ENCODE assay signal across 1 cellular context in the genomic region with DNA sequence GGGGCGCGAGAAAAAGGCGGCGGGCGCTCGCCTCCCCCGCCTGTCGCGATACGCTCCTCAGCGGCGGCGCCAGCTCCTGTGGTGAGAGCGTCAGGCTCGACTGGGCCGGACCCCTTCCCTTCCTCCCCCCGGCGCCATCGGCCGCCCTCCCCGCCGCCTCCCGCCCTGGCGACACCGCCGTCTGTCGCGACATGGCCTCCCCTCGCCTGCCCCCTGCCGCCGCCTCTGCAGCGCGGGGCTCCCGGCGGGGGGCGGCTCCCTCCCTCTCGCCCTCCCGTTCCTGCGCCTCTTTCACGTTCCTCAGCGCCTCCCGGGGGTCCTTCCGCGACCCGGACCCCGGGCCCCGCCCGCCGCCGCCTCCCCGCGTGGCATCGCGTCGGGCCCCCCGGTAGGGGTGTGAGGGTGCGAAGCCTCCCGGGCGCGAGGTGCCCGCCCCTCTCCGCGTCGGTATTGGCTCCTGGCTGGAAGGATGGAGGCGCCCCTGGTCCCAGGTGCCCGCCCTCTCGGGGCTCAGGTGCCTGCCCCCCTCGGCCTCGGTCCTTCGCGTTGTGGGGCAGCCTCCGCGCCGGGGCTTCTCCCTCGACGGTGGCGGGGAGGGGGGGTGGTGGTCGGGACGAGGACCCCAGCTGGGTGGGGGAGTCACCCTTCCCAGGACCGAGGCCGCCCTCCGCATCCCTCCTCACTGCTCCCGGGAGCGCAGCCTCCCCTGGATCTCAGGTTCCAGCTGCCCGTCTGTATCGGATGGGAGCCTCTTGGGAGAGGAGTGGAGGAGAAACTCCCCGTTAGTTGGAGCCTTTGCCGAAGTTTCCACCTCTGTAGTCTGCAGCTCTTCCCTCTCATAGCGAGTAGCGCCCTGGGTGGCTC.
A peak's percentile ranks its signal among the peaks of the same experiment; 100 is the strongest.
TF ChIP-seq lines count a peak whose summit lies in the region.

No MANE protein-coding gene starts in this region.

TF ChIP-seq in HepG2, 621 proteins besides CTCF, POLR2A, EP300 and RAD21 (continued from another document):
- TF ChIP-seq, protein P1, sequence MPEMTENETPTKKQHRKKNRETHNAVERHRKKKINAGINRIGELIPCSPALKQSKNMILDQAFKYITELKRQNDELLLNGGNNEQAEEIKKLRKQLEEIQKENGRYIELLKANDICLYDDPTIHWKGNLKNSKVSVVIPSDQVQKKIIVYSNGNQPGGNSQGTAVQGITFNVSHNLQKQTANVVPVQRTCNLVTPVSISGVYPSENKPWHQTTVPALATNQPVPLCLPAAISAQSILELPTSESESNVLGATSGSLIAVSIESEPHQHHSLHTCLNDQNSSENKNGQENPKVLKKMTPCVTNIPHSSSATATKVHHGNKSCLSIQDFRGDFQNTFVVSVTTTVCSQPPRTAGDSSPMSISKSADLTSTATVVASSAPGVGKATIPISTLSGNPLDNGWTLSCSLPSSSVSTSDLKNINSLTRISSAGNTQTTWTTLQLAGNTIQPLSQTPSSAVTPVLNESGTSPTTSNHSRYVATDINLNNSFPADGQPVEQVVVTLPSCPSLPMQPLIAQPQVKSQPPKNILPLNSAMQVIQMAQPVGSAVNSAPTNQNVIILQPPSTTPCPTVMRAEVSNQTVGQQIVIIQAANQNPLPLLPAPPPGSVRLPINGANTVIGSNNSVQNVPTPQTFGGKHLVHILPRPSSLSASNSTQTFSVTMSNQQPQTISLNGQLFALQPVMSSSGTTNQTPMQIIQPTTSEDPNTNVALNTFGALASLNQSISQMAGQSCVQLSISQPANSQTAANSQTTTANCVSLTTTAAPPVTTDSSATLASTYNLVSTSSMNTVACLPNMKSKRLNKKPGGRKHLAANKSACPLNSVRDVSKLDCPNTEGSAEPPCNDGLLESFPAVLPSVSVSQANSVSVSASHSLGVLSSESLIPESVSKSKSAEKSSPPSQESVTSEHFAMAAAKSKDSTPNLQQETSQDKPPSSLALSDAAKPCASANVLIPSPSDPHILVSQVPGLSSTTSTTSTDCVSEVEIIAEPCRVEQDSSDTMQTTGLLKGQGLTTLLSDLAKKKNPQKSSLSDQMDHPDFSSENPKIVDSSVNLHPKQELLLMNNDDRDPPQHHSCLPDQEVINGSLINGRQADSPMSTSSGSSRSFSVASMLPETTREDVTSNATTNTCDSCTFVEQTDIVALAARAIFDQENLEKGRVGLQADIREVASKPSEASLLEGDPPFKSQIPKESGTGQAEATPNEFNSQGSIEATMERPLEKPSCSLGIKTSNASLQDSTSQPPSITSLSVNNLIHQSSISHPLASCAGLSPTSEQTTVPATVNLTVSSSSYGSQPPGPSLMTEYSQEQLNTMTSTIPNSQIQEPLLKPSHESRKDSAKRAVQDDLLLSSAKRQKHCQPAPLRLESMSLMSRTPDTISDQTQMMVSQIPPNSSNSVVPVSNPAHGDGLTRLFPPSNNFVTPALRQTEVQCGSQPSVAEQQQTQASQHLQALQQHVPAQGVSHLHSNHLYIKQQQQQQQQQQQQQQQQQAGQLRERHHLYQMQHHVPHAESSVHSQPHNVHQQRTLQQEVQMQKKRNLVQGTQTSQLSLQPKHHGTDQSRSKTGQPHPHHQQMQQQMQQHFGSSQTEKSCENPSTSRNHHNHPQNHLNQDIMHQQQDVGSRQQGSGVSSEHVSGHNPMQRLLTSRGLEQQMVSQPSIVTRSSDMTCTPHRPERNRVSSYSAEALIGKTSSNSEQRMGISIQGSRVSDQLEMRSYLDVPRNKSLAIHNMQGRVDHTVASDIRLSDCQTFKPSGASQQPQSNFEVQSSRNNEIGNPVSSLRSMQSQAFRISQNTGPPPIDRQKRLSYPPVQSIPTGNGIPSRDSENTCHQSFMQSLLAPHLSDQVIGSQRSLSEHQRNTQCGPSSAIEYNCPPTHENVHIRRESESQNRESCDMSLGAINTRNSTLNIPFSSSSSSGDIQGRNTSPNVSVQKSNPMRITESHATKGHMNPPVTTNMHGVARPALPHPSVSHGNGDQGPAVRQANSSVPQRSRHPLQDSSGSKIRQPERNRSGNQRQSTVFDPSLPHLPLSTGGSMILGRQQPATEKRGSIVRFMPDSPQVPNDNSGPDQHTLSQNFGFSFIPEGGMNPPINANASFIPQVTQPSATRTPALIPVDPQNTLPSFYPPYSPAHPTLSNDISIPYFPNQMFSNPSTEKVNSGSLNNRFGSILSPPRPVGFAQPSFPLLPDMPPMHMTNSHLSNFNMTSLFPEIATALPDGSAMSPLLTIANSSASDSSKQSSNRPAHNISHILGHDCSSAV (CRISPR knock-in tag; IDR thresholded peaks at IDR 0.05; ENCODE audit: borderline replicate concordance): no peak
- no peak for TF ChIP-seq SMAD1 (CRISPR knock-in tag; IDR thresholded peaks at IDR 0.05; ENCODE audit: borderline replicate concordance, low read depth)
- 0 out of 2 replicates have a peak, but pooled peaks have one; percentile 61 for TF ChIP-seq ZC3H13 (CRISPR knock-in tag; IDR thresholded peaks at IDR 0.05)
- TF ChIP-seq ZNF577 (CRISPR knock-in tag; IDR thresholded peaks at IDR 0.05; ENCODE audit: borderline replicate concordance, low read depth): no peak
- TF ChIP-seq NONO (IDR thresholded peaks at IDR 0.05): no peak
- 0 out of 2 replicates have a peak, but pooled peaks have one; percentile 38 for TF ChIP-seq NONO (CRISPR knock-in tag; conservative IDR thresholded peaks at IDR 0.05)
- no peak for TF ChIP-seq MED8 (CRISPR knock-in tag; IDR thresholded peaks at IDR 0.05; ENCODE audit: insufficient replicate concordance)
- TF ChIP-seq PCBP2 (optimal IDR thresholded peaks at IDR 0.05; ENCODE audit: low read depth, low read length, poor library complexity, severe bottlenecking): no peak
- no peak for TF ChIP-seq HDAC6 (IDR thresholded peaks at IDR 0.05; ENCODE audit: low read depth, low read length)
- 0 out of 2 replicates have a peak, but pooled peaks have one; percentile 7 for TF ChIP-seq ZSCAN25 (CRISPR knock-in tag; IDR thresholded peaks at IDR 0.05)
- TF ChIP-seq ZXDC (CRISPR knock-in tag; IDR thresholded peaks at IDR 0.05): no peak
- TF ChIP-seq ARID4A (CRISPR knock-in tag; IDR thresholded peaks at IDR 0.05; ENCODE audit: borderline replicate concordance): peak; percentile 40
- TF ChIP-seq MIXL1 (CRISPR knock-in tag; IDR thresholded peaks at IDR 0.05): no peak
- TF ChIP-seq ZBTB21 (CRISPR knock-in tag; IDR thresholded peaks at IDR 0.05): no peak
- TF ChIP-seq ZNF460 (CRISPR knock-in tag; IDR thresholded peaks at IDR 0.05; ENCODE audit: borderline replicate concordance): no peak
- TF ChIP-seq, protein P2, sequence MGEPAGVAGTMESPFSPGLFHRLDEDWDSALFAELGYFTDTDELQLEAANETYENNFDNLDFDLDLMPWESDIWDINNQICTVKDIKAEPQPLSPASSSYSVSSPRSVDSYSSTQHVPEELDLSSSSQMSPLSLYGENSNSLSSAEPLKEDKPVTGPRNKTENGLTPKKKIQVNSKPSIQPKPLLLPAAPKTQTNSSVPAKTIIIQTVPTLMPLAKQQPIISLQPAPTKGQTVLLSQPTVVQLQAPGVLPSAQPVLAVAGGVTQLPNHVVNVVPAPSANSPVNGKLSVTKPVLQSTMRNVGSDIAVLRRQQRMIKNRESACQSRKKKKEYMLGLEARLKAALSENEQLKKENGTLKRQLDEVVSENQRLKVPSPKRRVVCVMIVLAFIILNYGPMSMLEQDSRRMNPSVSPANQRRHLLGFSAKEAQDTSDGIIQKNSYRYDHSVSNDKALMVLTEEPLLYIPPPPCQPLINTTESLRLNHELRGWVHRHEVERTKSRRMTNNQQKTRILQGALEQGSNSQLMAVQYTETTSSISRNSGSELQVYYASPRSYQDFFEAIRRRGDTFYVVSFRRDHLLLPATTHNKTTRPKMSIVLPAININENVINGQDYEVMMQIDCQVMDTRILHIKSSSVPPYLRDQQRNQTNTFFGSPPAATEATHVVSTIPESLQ (CRISPR knock-in tag; conservative IDR thresholded peaks at IDR 0.05): no peak
- TF ChIP-seq GABPA (IDR thresholded peaks at IDR 0.05; ENCODE audit: low read depth, low read length): no peak
- TF ChIP-seq GABPA (CRISPR knock-in tag; IDR thresholded peaks at IDR 0.05; ENCODE audit: low read depth): no peak
- no peak for TF ChIP-seq ZMYM2 (CRISPR knock-in tag; IDR thresholded peaks at IDR 0.05)
- TF ChIP-seq, protein P3, sequence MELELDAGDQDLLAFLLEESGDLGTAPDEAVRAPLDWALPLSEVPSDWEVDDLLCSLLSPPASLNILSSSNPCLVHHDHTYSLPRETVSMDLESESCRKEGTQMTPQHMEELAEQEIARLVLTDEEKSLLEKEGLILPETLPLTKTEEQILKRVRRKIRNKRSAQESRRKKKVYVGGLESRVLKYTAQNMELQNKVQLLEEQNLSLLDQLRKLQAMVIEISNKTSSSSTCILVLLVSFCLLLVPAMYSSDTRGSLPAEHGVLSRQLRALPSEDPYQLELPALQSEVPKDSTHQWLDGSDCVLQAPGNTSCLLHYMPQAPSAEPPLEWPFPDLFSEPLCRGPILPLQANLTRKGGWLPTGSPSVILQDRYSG (CRISPR knock-in tag; IDR thresholded peaks at IDR 0.05): no peak
- no peak for TF ChIP-seq ELF1 (CRISPR knock-in tag; IDR thresholded peaks at IDR 0.05)
- 0 out of 2 replicates have a peak, but pooled peaks have one; percentile 17 for TF ChIP-seq ZFY (CRISPR knock-in tag; IDR thresholded peaks at IDR 0.05)
- no peak for TF ChIP-seq IRF9 (CRISPR knock-in tag; IDR thresholded peaks at IDR 0.05; ENCODE audit: borderline replicate concordance)
- TF ChIP-seq ZNF546 (CRISPR knock-in tag; conservative IDR thresholded peaks at IDR 0.05): 0 out of 2 replicates have a peak, but pooled peaks have one; percentile 57
- no peak for TF ChIP-seq SKIL (CRISPR knock-in tag; IDR thresholded peaks at IDR 0.05; ENCODE audit: borderline replicate concordance)
